In the genomic region with DNA sequence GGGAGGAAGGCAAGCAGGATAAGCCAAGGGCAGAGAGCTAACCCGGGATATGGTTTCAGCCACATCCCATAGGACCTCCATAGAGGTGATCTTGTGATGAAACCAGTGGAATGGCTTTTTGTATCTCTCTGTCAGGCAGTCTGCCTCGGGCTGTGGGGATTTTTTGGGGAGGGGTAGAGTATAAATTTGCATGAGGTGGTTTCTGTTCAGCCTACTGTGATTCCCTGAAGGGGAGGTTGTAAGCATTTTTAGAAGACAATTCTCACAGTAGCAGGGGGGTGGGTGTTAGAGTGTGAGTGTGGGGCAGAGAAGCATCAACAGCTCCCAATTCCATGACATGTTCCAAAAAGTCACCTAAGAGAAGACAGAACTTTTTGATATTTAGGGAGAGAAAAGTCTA, we compare ENCODE assay signal across 11 cellular contexts. TPM values are rescaled to one million over a fixed set of nuclear protein-coding genes. Genes with fewer than 3 reads are reported as not detected.
DNase-seq lines count a peak whose midpoint lies in the region; ATAC-seq and TF ChIP-seq lines count a peak whose summit lies in the region.
"Had no signal": no experiment of that assay in that cellular context is flagged by ENCODE, and none has a peak within 500 bp of the region (broad histone marks: within the 10 kb centered on the region; RNA-seq: fewer than 3 reads in every experiment).

No MANE protein-coding gene starts in this region.

- DNase-seq in activated B cell treated with CpG ODN at 0.5 μM for 24 hours: no peak
- no peak for DNase-seq in MCF 10A (ENCODE audit: unreplicated experiment)
- DNase-seq in medulla oblongata (ENCODE audit: extremely low spot score): no peak
- DNase-seq in chondrocyte (ENCODE audit: low spot score): no peak
- DNase-seq in CD1c-positive myeloid dendritic cell (ENCODE audit: extremely low spot score): no peak
- DNase-seq: activated T-cell treated with anti-CD3 and anti-CD28 coated beads, Interleukin-2, amount 50 U/mL, for 4 hours; NCI-H510A treated with DMSO at 0.1 percent for 48 hours had no signal

- TF ChIP-seq CTCF in activated B cell treated with CpG ODN at 0.5 μM for 24 hours (IDR thresholded peaks at IDR 0.05) (no peak), MCF 10A (IDR thresholded peaks at IDR 0.05; ENCODE audit: unreplicated experiment) (no peak), chondrocyte (IDR thresholded peaks at IDR 0.05) (no peak)

- peak overlapping the region; percentile 78 for H3K4me3 Mint-ChIP-seq in activated B cell treated with CpG ODN at 0.5 μM for 24 hours
- H3K4me3 Mint-ChIP-seq in MCF 10A (ENCODE audit: unreplicated experiment): no peak overlapping the region
- no peak overlapping the region for H3K4me3 Mint-ChIP-seq in chondrocyte (ENCODE audit: unreplicated experiment)
- H3K4me3 Mint-ChIP-seq: activated T-cell treated with anti-CD3 and anti-CD28 coated beads, Interleukin-2, amount 50 U/mL, for 4 hours had no signal

- H3K27ac Mint-ChIP-seq in activated B cell treated with CpG ODN at 0.5 μM for 24 hours (peak overlapping the region; percentile 95), MCF 10A (ENCODE audit: low read depth, unreplicated experiment) (no peak overlapping the region), chondrocyte (ENCODE audit: unreplicated experiment) (no peak overlapping the region)

- intact Hi-C loops in activated B cell treated with CpG ODN at 0.5 μM for 24 hours (cut with micrococcal nuclease): loop anchor here (1.0 to 10.0 kb wide), 2 partner anchors 70 to 370 kb away; a partner anchor contains a TSS
- intact Hi-C loops in MCF 10A (cut with micrococcal nuclease): no loop called here

- ATAC-seq in GM18502 (IDR thresholded peaks at IDR 0.05; ENCODE audit: poor library complexity, unreplicated experiment): peak; percentile 98
- peak; percentile 90 for ATAC-seq in GM21423 (IDR thresholded peaks at IDR 0.05; ENCODE audit: unreplicated experiment)
- peak; percentile 74 for ATAC-seq in HG03064 (IDR thresholded peaks at IDR 0.05; ENCODE audit: low read depth, unreplicated experiment)
- ATAC-seq in activated B cell treated with CpG ODN at 0.5 μM for 24 hours (ENCODE audit: low read depth): peak; percentile 92
- ATAC-seq: activated T-cell treated with anti-CD3 and anti-CD28 coated beads, Interleukin-2, amount 50 U/mL, for 4 hours had no signal

- POLR2A ChIA-PET in activated B cell treated with CpG ODN at 0.5 μM for 24 hours (lab: Charles Lee) (interaction anchor here (1.1 to 4.9 kb wide), 8 partner anchors 9 to 235 kb away, joined by 3 to 22 read pairs (median 4); no protein-coding TSS in a partner anchor), MCF 10A (lab: Yijun Ruan, JAX) (no interaction called here)

- H3K36me3 Mint-ChIP-seq in activated B cell treated with CpG ODN at 0.5 μM for 24 hours (ENCODE audit: low read depth) (peaks cover 8% of the 10 kb centered on the region), MCF 10A (ENCODE audit: insufficient read depth, unreplicated experiment) (no peaks in the 10 kb centered on the region), chondrocyte (ENCODE audit: low read depth) (no peaks in the 10 kb centered on the region)

- peaks cover 83% of the 10 kb centered on the region for H3K4me1 Mint-ChIP-seq in activated B cell treated with CpG ODN at 0.5 μM for 24 hours
- H3K4me1 Mint-ChIP-seq in MCF 10A (ENCODE audit: insufficient read depth, unreplicated experiment): peaks cover 9% of the 10 kb centered on the region
- peaks cover 45% of the 10 kb centered on the region for H3K4me1 Mint-ChIP-seq in chondrocyte (ENCODE audit: low read depth)

- BruUV-seq in MCF 10A (replicated peaks; lab: Mats Ljungman, UMichigan): no TSS peak

- H3K9me3 Mint-ChIP-seq in activated B cell treated with CpG ODN at 0.5 μM for 24 hours (peaks cover 7% of the 10 kb centered on the region), MCF 10A (ENCODE audit: unreplicated experiment) (no peaks in the 10 kb centered on the region), chondrocyte (ENCODE audit: low read depth) (no peaks in the 10 kb centered on the region)

- no peaks in the 10 kb centered on the region for H3K27me3 Mint-ChIP-seq in activated B cell treated with CpG ODN at 0.5 μM for 24 hours
- peaks cover 60% of the 10 kb centered on the region for H3K27me3 Mint-ChIP-seq in MCF 10A (ENCODE audit: insufficient read depth, unreplicated experiment)
- no peaks in the 10 kb centered on the region for H3K27me3 Mint-ChIP-seq in chondrocyte (ENCODE audit: low read depth)

- CTCF ChIA-PET in activated B cell treated with CpG ODN at 0.5 μM for 24 hours (lab: Charles Lee): interaction anchor here (0.9 to 17.3 kb wide), 3 partner anchors 12 to 301 kb away, joined by 3 to 519 read pairs (median 10); a partner anchor contains a TSS
- CTCF ChIA-PET in MCF 10A (lab: Yijun Ruan, JAX): interaction anchor here (1.0 to 21.9 kb wide), 5 partner anchors 12 to 203 kb away, joined by 3 to 531 read pairs (median 7); a partner anchor contains a TSS

RNA-seq across cellular contexts. Expression of a gene that starts 11.8 kb away (rescaled TPM):
- total RNA-seq in activated B cell treated with CpG ODN at 0.5 μM for 24 hours: 0.31 and 0.56 TPM in 2 replicates
- not detected in 2 replicates for total RNA-seq in MCF 10A (2022)
- not detected in 3 replicates for total RNA-seq in chondrocyte
- total RNA-seq: activated T-cell treated with anti-CD3 and anti-CD28 coated beads, Interleukin-2, amount 50 U/mL, for 4 hours had no signal

RNA-seq across cellular contexts. Expression of a gene that starts 37.0 kb away (rescaled TPM):
- total RNA-seq in activated B cell treated with CpG ODN at 0.5 μM for 24 hours (not detected in 2 replicates), MCF 10A (2022) (not detected in 2 replicates), chondrocyte (not detected in 3 replicates)
- total RNA-seq: activated T-cell treated with anti-CD3 and anti-CD28 coated beads, Interleukin-2, amount 50 U/mL, for 4 hours; cardiac muscle cell had no signal

RNA-seq across cellular contexts. Expression of a gene that starts 52.9 kb away (rescaled TPM):
- total RNA-seq in activated B cell treated with CpG ODN at 0.5 μM for 24 hours (0.37 and 1.2 TPM in 2 replicates), MCF 10A (2022) (not detected in 2 replicates), chondrocyte (0.40 to 0.79 TPM (median 0.44 TPM) in 3 replicates)
